26 cellular contexts compared by ENCODE assay signal in genomic region chr2:120225549-120226065, GRCh38. TPM values are rescaled to one million over a fixed set of nuclear protein-coding genes. Genes with fewer than 3 reads are reported as not detected.
A peak's percentile ranks its signal among the peaks of the same experiment; 100 is the strongest.
DNase-seq lines count a peak whose midpoint lies in the region; ATAC-seq, FAIRE-seq and TF ChIP-seq lines count a peak whose summit lies in the region.
"Had no signal": no experiment of that assay in that cellular context is flagged by ENCODE, and none has a peak within 500 bp of the region (broad histone marks: within the 10 kb centered on the region; RNA-seq: fewer than 3 reads in every experiment).

No MANE protein-coding gene starts in this region.

- H3K9ac ChIP-seq in neuronal stem cell (ENCODE audit: low read depth, low read length, poor library complexity), result no peak overlapping the region
- H3K9ac ChIP-seq: BLaER1 treated with 17β-estradiol and CSF1 and Interleukin-3, amounts not matched to agents 10 nM and 100 nM had no signal

- DNase-seq in activated CD4-positive, alpha-beta memory T cell treated with anti-CD3 and anti-CD28 coated beads, Interleukin-2, amount 10 ng/mL, durations not matched to agents 7 days and 5 days, result no peak
- DNase-seq in activated CD4-positive, alpha-beta memory T cell treated with anti-CD3 and anti-CD28 coated beads for 36 hours, result no peak
- no peak for DNase-seq in CD4-positive, CD25-positive, alpha-beta regulatory T cell
- no peak for DNase-seq in T-cell
- DNase-seq in neuronal stem cell (ENCODE audit: low spot score), result no peak
- no peak for DNase-seq in uterus
- DNase-seq in stimulated activated CD4-positive, alpha-beta T cell treated with anti-CD3 and anti-CD28 coated beads, Interleukin-15, amount 100 ng/mL, for 24 hours, result no peak
- no peak for DNase-seq in RCC 7860 (ENCODE audit: low spot score)
- DNase-seq: activated CD4-positive, alpha-beta T cell treated with anti-CD3 and anti-CD28 coated beads for 36 hours; activated CD8-positive, alpha-beta memory T cell treated with anti-CD3 and anti-CD28 coated beads, Interleukin-2, amount 50 U/mL, for 48 hours; Calu3; cerebellar nuclear complex; IMR-90; midbrain; naive thymus-derived CD4-positive, alpha-beta T cell; NCI-H1092; NCI-H187; small intestine had no signal

- peak overlapping the region; percentile 76 for H2BK5ac ChIP-seq in neuronal stem cell (ENCODE audit: low read length)

- peaks cover 3% of the 10 kb centered on the region for H3K36me3 ChIP-seq in CD4-positive, CD25-positive, alpha-beta regulatory T cell (ENCODE audit: control insufficient read depth, insufficient read depth, low read length)
- H3K36me3 ChIP-seq in neuronal stem cell (replicated peaks in 1 of 2; ENCODE audit: control insufficient read depth in 2 of 2, insufficient read depth in 2 of 2, low read length in 2 of 2), result peaks cover 0 to 10% of the 10 kb centered on the region in 2 donors
- H3K36me3 ChIP-seq in uterus, result no peaks in the 10 kb centered on the region
- H3K36me3 ChIP-seq: left lung had no signal

- TF ChIP-seq CTCF in uterus (IDR thresholded peaks at IDR 0.05), result no peak

- peak overlapping the region; percentile 31 for H3K27ac Mint-ChIP-seq in activated CD4-positive, alpha-beta memory T cell treated with anti-CD3 and anti-CD28 coated beads, Interleukin-2, amount 10 ng/mL, durations not matched to agents 7 days and 5 days
- H3K27ac Mint-ChIP-seq in activated CD4-positive, alpha-beta memory T cell treated with anti-CD3 and anti-CD28 coated beads for 36 hours, result no peak overlapping the region
- H3K27ac Mint-ChIP-seq in CD4-positive, CD25-positive, alpha-beta regulatory T cell, result peak overlapping the region in 1 of 3 donors; percentile 38
- H3K27ac Mint-ChIP-seq in T-cell, result peak overlapping the region in 1 of 2 donors; percentile 64
- H3K27ac Mint-ChIP-seq: activated CD4-positive, alpha-beta T cell treated with anti-CD3 and anti-CD28 coated beads for 36 hours had no signal

- peaks cover 8% of the 10 kb centered on the region for H3K9me3 Mint-ChIP-seq in activated CD4-positive, alpha-beta memory T cell treated with anti-CD3 and anti-CD28 coated beads, Interleukin-2, amount 10 ng/mL, durations not matched to agents 7 days and 5 days
- peaks cover 6% of the 10 kb centered on the region for H3K9me3 Mint-ChIP-seq in activated CD4-positive, alpha-beta memory T cell treated with anti-CD3 and anti-CD28 coated beads for 36 hours
- H3K9me3 Mint-ChIP-seq in CD4-positive, CD25-positive, alpha-beta regulatory T cell, result peaks cover 0 to 5% (median 0%) of the 10 kb centered on the region in 7 donors
- peaks cover 0 to 3% (median 0%) of the 10 kb centered on the region in 3 donors for H3K9me3 Mint-ChIP-seq in T-cell

- TF ChIP-seq POLR2A in uterus (IDR thresholded peaks at IDR 0.05), result no peak

- H4K8ac ChIP-seq in neuronal stem cell (ENCODE audit: low read depth, low read length), result no peak overlapping the region

- H2BK12ac ChIP-seq in neuronal stem cell (ENCODE audit: low read length), result peak overlapping the region; percentile 33

- ATAC-seq in CD4-positive, CD25-positive, alpha-beta regulatory T cell (ENCODE audit: low read depth in 2 of 2), result no peak
- no peak for ATAC-seq in T-cell (replicated peaks in 1 of 4)
- ATAC-seq: activated CD4-positive, alpha-beta T cell treated with anti-CD3 and anti-CD28 coated beads for 36 hours; activated T-helper 17 cell treated with anti-CD3 and anti-CD28 coated beads, Interleukin-2, amount 50 U/mL, for 72 hours; left lung; naive thymus-derived CD4-positive, alpha-beta T cell had no signal

- no peak overlapping the region for H2BK120ac ChIP-seq in neuronal stem cell (ENCODE audit: low read depth, low read length)

- H3K27me3 Mint-ChIP-seq in activated CD4-positive, alpha-beta memory T cell treated with anti-CD3 and anti-CD28 coated beads, Interleukin-2, amount 10 ng/mL, durations not matched to agents 7 days and 5 days, result no peaks in the 10 kb centered on the region
- H3K27me3 Mint-ChIP-seq in activated CD4-positive, alpha-beta memory T cell treated with anti-CD3 and anti-CD28 coated beads for 36 hours, result no peaks in the 10 kb centered on the region
- H3K27me3 Mint-ChIP-seq in CD4-positive, CD25-positive, alpha-beta regulatory T cell, result peaks cover 4% of the 10 kb centered on the region
- no peaks in the 10 kb centered on the region for H3K27me3 Mint-ChIP-seq in T-cell
- H3K27me3 Mint-ChIP-seq: activated CD4-positive, alpha-beta T cell treated with anti-CD3 and anti-CD28 coated beads for 36 hours; activated T-helper 17 cell treated with anti-CD3 and anti-CD28 coated beads, Interleukin-2, amount 50 U/mL, for 72 hours; naive thymus-derived CD4-positive, alpha-beta T cell had no signal

- CTCF ChIA-PET in activated CD4-positive, alpha-beta memory T cell treated with anti-CD3 and anti-CD28 coated beads, Interleukin-2, amount 10 ng/mL, durations not matched to agents 7 days and 5 days (lab: Charles Lee), result interaction anchor here (0.7 to 4.9 kb wide), 2 partner anchors 49 to 88 kb away, joined by 3 to 18 read pairs; no protein-coding TSS in a partner anchor
- CTCF ChIA-PET in activated CD4-positive, alpha-beta memory T cell treated with anti-CD3 and anti-CD28 coated beads for 36 hours (lab: Charles Lee), result interaction anchor here (1.1 to 1.2 kb wide), 2 partner anchors 27 to 88 kb away, joined by 6 read pairs; partner anchors contain the start of gene RALB
- CTCF ChIA-PET in T-cell (lab: Charles Lee), result interaction anchor here in 1 of 2 donors (0.5 kb wide), 1 partner anchor 23 kb away, joined by 4 read pairs; no protein-coding TSS in a partner anchor

- peak overlapping the region; percentile 8 for H2AK5ac ChIP-seq in neuronal stem cell (ENCODE audit: low read depth, low read length)

- no peak overlapping the region for H3K18ac ChIP-seq in neuronal stem cell (ENCODE audit: low read length)

- peak overlapping the region; percentile 50 for H2BK15ac ChIP-seq in neuronal stem cell (ENCODE audit: low read length)

- no peak overlapping the region for H2AFZ ChIP-seq in neuronal stem cell (ENCODE audit: low read length)
- H2AFZ ChIP-seq: hepatocyte had no signal

- H3K4me2 ChIP-seq in neuronal stem cell (ENCODE audit: insufficient read depth, low read length, poor library complexity, severe bottlenecking), result no peak overlapping the region
- H3K4me2 ChIP-seq: hepatocyte had no signal

- peaks cover 48% of the 10 kb centered on the region for H3K4me1 ChIP-seq in CD4-positive, CD25-positive, alpha-beta regulatory T cell (ENCODE audit: control insufficient read depth, insufficient read depth, low read length, poor library complexity, severe bottlenecking)
- H3K4me1 ChIP-seq in neuronal stem cell (ENCODE audit: control insufficient read depth in 2 of 2, insufficient read depth in 1 of 2, low read depth in 1 of 2, low read length in 2 of 2) (no peaks in the 10 kb centered on the region), uterus (no peaks in the 10 kb centered on the region)

- intact Hi-C loops in activated CD4-positive, alpha-beta memory T cell treated with anti-CD3 and anti-CD28 coated beads for 36 hours (cut with micrococcal nuclease), result no loop called here
- intact Hi-C loops in uterus (cut with DNase I; ENCODE audit: low total_unique reads), result loop anchor here (10.0 kb wide), 1 partner anchor 89 kb away; no protein-coding TSS in a partner anchor

- WGBS in neuronal stem cell (ENCODE audit: extremely low coverage in 2 of 2, insufficient read length in 2 of 2, insufficient replicate concordance in 1 of 2), 2 donors, result no CpG with 5 or more reads among the region's 9 CpGs

- peaks cover 6% of the 10 kb centered on the region for H3K79me1 ChIP-seq in neuronal stem cell (ENCODE audit: low read depth, low read length)

- H3K4me3 Mint-ChIP-seq in activated CD4-positive, alpha-beta memory T cell treated with anti-CD3 and anti-CD28 coated beads, Interleukin-2, amount 10 ng/mL, durations not matched to agents 7 days and 5 days, result no peak overlapping the region
- no peak overlapping the region for H3K4me3 Mint-ChIP-seq in activated CD4-positive, alpha-beta memory T cell treated with anti-CD3 and anti-CD28 coated beads for 36 hours
- peak overlapping the region; percentile 46 to 91 (median 69) for H3K4me3 Mint-ChIP-seq in CD4-positive, CD25-positive, alpha-beta regulatory T cell
- H3K4me3 Mint-ChIP-seq in T-cell, result peak overlapping the region in 2 of 3 donors; percentile 39 to 77
- H3K4me3 Mint-ChIP-seq: activated CD4-positive, alpha-beta T cell treated with anti-CD3 and anti-CD28 coated beads for 36 hours had no signal

- POLR2A ChIA-PET in activated CD4-positive, alpha-beta memory T cell treated with anti-CD3 and anti-CD28 coated beads, Interleukin-2, amount 10 ng/mL, durations not matched to agents 7 days and 5 days (lab: Charles Lee), result interaction anchor here (0.7 to 1.0 kb wide), 3 partner anchors 8 to 31 kb away, joined by 3 read pairs; partner anchors contain the start of gene RALB
- POLR2A ChIA-PET in activated CD4-positive, alpha-beta memory T cell treated with anti-CD3 and anti-CD28 coated beads for 36 hours (lab: Charles Lee), result interaction anchor here (0.8 to 1.8 kb wide), 2 partner anchors 27 to 44 kb away, joined by 3 to 4 read pairs; partner anchors contain the start of gene RALB
- POLR2A ChIA-PET in T-cell (lab: Charles Lee), result no interaction called here

- no peak overlapping the region for H4K91ac ChIP-seq in neuronal stem cell (ENCODE audit: low read depth, low read length, poor library complexity)

- no peak overlapping the region for H3K14ac ChIP-seq in neuronal stem cell (ENCODE audit: low read length)

- H3K9me3 ChIP-seq in CD4-positive, CD25-positive, alpha-beta regulatory T cell (ENCODE audit: control insufficient read depth in 2 of 2, low read length in 2 of 2), result no peaks in the 10 kb centered on the region
- H3K9me3 ChIP-seq in neuronal stem cell (replicated peaks in 1 of 2; ENCODE audit: control insufficient read depth in 2 of 2, insufficient read depth in 1 of 2, low read depth in 1 of 2, low read length in 2 of 2) (peaks cover 9 to 14% of the 10 kb centered on the region in 2 donors), uterus (no peaks in the 10 kb centered on the region)
- H3K9me3 ChIP-seq: left lung, tibial nerve had no signal

- peak overlapping the region; percentile 60 for H3K23ac ChIP-seq in neuronal stem cell (ENCODE audit: low read depth, low read length, poor library complexity)

- H3K27ac ChIP-seq in CD4-positive, CD25-positive, alpha-beta regulatory T cell (ENCODE audit: insufficient read depth, low read length, poor library complexity, severe bottlenecking), result no peak overlapping the region
- H3K27ac ChIP-seq in neuronal stem cell (replicated peaks; ENCODE audit: low read length) (no peak overlapping the region), uterus (no peak overlapping the region)
- H3K27ac ChIP-seq: BLaER1 treated with 17β-estradiol and CSF1 and Interleukin-3, amounts not matched to agents 10 nM and 100 nM; hepatocyte; left lung; tibial nerve had no signal

- peaks cover 72% of the 10 kb centered on the region for H3K36me3 Mint-ChIP-seq in activated CD4-positive, alpha-beta memory T cell treated with anti-CD3 and anti-CD28 coated beads, Interleukin-2, amount 10 ng/mL, durations not matched to agents 7 days and 5 days (ENCODE audit: low read depth)
- H3K36me3 Mint-ChIP-seq in activated CD4-positive, alpha-beta memory T cell treated with anti-CD3 and anti-CD28 coated beads for 36 hours, result peaks cover 23% of the 10 kb centered on the region
- peaks cover 9% of the 10 kb centered on the region for H3K36me3 Mint-ChIP-seq in CD4-positive, CD25-positive, alpha-beta regulatory T cell
- H3K36me3 Mint-ChIP-seq in T-cell, result peaks cover 15% of the 10 kb centered on the region

- H3K27me3 ChIP-seq in CD4-positive, CD25-positive, alpha-beta regulatory T cell (ENCODE audit: control insufficient read depth, insufficient read depth, low read length), result no peaks in the 10 kb centered on the region
- H3K27me3 ChIP-seq in neuronal stem cell (ENCODE audit: control insufficient read depth in 3 of 3, insufficient read depth in 3 of 3, low read depth in 1 of 3, low read length in 3 of 3) (peaks cover 0 to 65% (median 8%) of the 10 kb centered on the region in 3 experiments), uterus (no peaks in the 10 kb centered on the region)
- H3K27me3 ChIP-seq: hepatocyte, left lung, tibial nerve had no signal

- peaks cover 82% of the 10 kb centered on the region for H3K4me1 Mint-ChIP-seq in activated CD4-positive, alpha-beta memory T cell treated with anti-CD3 and anti-CD28 coated beads, Interleukin-2, amount 10 ng/mL, durations not matched to agents 7 days and 5 days
- H3K4me1 Mint-ChIP-seq in activated CD4-positive, alpha-beta memory T cell treated with anti-CD3 and anti-CD28 coated beads for 36 hours (ENCODE audit: low read depth), result peaks cover 66% of the 10 kb centered on the region
- peaks cover 12 to 68% (median 53%) of the 10 kb centered on the region in 4 donors for H3K4me1 Mint-ChIP-seq in CD4-positive, CD25-positive, alpha-beta regulatory T cell
- peaks cover 75 to 81% (median 76%) of the 10 kb centered on the region in 3 donors for H3K4me1 Mint-ChIP-seq in T-cell

- no peak for FAIRE-seq in RCC 7860 (lab: Jason Lieb, UNC)
- FAIRE-seq: frontal cortex, GM19239, small intestine had no signal

- H3K4ac ChIP-seq in neuronal stem cell (ENCODE audit: low read length), result no peak overlapping the region

- no peak overlapping the region for H3K4me3 ChIP-seq in CD4-positive, CD25-positive, alpha-beta regulatory T cell (ENCODE audit: low read depth, low read length)
- H3K4me3 ChIP-seq in neuronal stem cell (ENCODE audit: low read length in 2 of 2) (no peak overlapping the region), uterus (no peak overlapping the region)
- H3K4me3 ChIP-seq: BLaER1 treated with 17β-estradiol and CSF1 and Interleukin-3, amounts not matched to agents 10 nM and 100 nM; HAP-1; hepatocyte; left lung; tibial nerve had no signal

RNA-seq across cellular contexts. Expression of gene TMEM185B, which starts 2.4 kb away (rescaled TPM):
- total RNA-seq in activated CD4-positive, alpha-beta memory T cell treated with anti-CD3 and anti-CD28 coated beads, Interleukin-2, amount 10 ng/mL, durations not matched to agents 7 days and 5 days, result 10 to 100 TPM; 19.2 to 21.8 TPM
- total RNA-seq in activated CD4-positive, alpha-beta memory T cell treated with anti-CD3 and anti-CD28 coated beads for 36 hours, result 10 to 100 TPM; 19.4 to 19.7 TPM
- total RNA-seq in CD4-positive, CD25-positive, alpha-beta regulatory T cell, result 23.3 TPM
- 10 to 100 TPM; 15.6 to 19.4 (median 17.3) TPM for polyA plus RNA-seq in CD4-positive, CD25-positive, alpha-beta regulatory T cell
- total RNA-seq in T-cell, result 10 to 100 TPM; 14.8 to 25.2 (median 21.9) TPM
- 14.5 TPM for polyA plus RNA-seq in neuronal stem cell (2013, experiment 1 of 2)
- 14.5 TPM for polyA plus RNA-seq in neuronal stem cell (2013, experiment 2 of 2)
- total RNA-seq in uterus, result 10 to 100 TPM; 11.5 to 34.6 (median 22.0) TPM

RNA-seq across cellular contexts. Expression of gene RALB, which starts 27.0 kb away (rescaled TPM):
- total RNA-seq in activated CD4-positive, alpha-beta memory T cell treated with anti-CD3 and anti-CD28 coated beads, Interleukin-2, amount 10 ng/mL, durations not matched to agents 7 days and 5 days, result 10 to 100 TPM; 59.2 to 59.3 TPM
- total RNA-seq in activated CD4-positive, alpha-beta memory T cell treated with anti-CD3 and anti-CD28 coated beads for 36 hours, result 10 to 100 TPM; 52.5 to 52.9 TPM
- 21.8 TPM for total RNA-seq in CD4-positive, CD25-positive, alpha-beta regulatory T cell
- polyA plus RNA-seq in CD4-positive, CD25-positive, alpha-beta regulatory T cell, result 10 to 100 TPM; 25.7 to 42.5 (median 29.6) TPM
- total RNA-seq in T-cell (10 to 100 TPM; 10.3 to 20.1 (median 12.9) TPM), uterus (10 to 100 TPM; 54.1 to 96.7 (median 78.2) TPM)
- polyA plus RNA-seq in neuronal stem cell (2013, experiment 1 of 2), result 43.4 TPM
- polyA plus RNA-seq in neuronal stem cell (2013, experiment 2 of 2), result 44.2 TPM

Comparison
In these comparisons a context has a peak if more than half of its experiments do, and no peak if none do; other contexts are left out.
1. H3K4me3 Mint-ChIP-seq: peak in CD4-positive, CD25-positive, alpha-beta regulatory T cell (4 of 4) and T-cell (2 of 3); none in activated CD4-positive, alpha-beta memory T cell treated with anti-CD3 and anti-CD28 coated beads, Interleukin-2, amount 10 ng/mL, durations not matched to agents 7 days and 5 days (single experiment) and activated CD4-positive, alpha-beta memory T cell treated with anti-CD3 and anti-CD28 coated beads for 36 hours (single experiment).
2. POLR2A ChIA-PET loops: an anchor here in activated CD4-positive, alpha-beta memory T cell treated with anti-CD3 and anti-CD28 coated beads, Interleukin-2, amount 10 ng/mL, durations not matched to agents 7 days and 5 days (0.7 to 1.0 kb wide) and activated CD4-positive, alpha-beta memory T cell treated with anti-CD3 and anti-CD28 coated beads for 36 hours (0.8 to 1.8 kb wide); none called in T-cell.